24 cellular contexts compared by ENCODE assay signal in the genomic region with DNA sequence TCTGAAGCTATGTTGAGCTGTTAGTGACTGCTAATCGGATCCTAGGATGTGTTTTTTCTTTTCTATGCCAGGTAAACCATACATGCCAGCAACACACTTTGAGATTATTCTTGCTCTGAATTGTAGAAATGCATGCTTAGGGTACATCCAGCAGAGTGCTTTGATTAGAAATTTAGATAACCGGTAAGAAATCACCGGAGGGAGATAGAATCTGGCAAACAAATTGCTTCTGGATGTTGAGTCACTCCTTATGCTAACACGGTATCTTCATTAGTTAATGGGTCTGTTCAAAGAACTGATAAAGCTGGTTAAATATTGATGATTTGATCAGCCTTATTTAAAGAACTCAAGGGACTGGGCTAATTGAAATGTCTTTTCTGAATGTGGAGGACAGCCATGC.
"Had no signal": no experiment of that assay in that cellular context is flagged by ENCODE, and none has a peak within 500 bp of the region (broad histone marks: within the 10 kb centered on the region; RNA-seq: fewer than 3 reads in every experiment).

No MANE protein-coding gene starts in this region.

- FAIRE-seq: HepG2, RCC 7860 had no signal

- H3K9me3 ChIP-seq: MG63, SJSA1 had no signal

- H3K27me3 ChIP-seq: MG63 had no signal

- H3K4me1 ChIP-seq: SJSA1 had no signal

- H3K36me3 ChIP-seq: MG63, SJSA1 had no signal

- DNase-seq: IMR-90, Karpas-422, KG1, MG63, NCI-H1092, NCI-H1105 treated with DMSO at 0.1 percent for 48 hours, NCI-H1417 treated with DMSO at 0.1 percent for 48 hours, NCI-H1694, NCI-H187 treated with DMSO at 0.1 percent for 48 hours, NCI-H2029 treated with DMSO at 0.1 percent for 48 hours, NCI-H2171 treated with DMSO at 0.1 percent for 48 hours, NCI-H345, NCI-H446 treated with DMSO at 0.1 percent for 48 hours, NCI-H510A treated with DMSO at 0.1 percent for 48 hours, NCI-H526, NCI-H82, Right ventricle myocardium superior, RPMI8226, SIG-M5, SW 1271, T-cell had no signal

- H3K4me3 ChIP-seq: MG63, SJSA1 had no signal

- H3K27ac ChIP-seq: SJSA1 had no signal
